In genomic region chr1:44775078-44775929, GRCh38 we compare ENCODE assay signal across 1 cellular context.
TF ChIP-seq lines count a peak whose summit lies in the region.

Gene RPS8 (plus strand): TSS chr1:44775540. CDS start chr1:44775597, 57 bp downstream.

TF ChIP-seq in GM12878, 131 proteins besides CTCF, POLR2A, EP300 and RAD21 (continued from another document):
- TF ChIP-seq SPI1 (IDR thresholded peaks at IDR 0.05; ENCODE audit: borderline replicate concordance, insufficient read depth, low read depth, low read length), result no peak
- no peak for TF ChIP-seq CHD4 (IDR thresholded peaks at IDR 0.05)
